Comparison of ENCODE assay signal across 1 cellular context in genomic region chr19:42832023-42832680, GRCh38.
TF ChIP-seq lines count a peak whose summit lies in the region.
"Not testable (repeated sequence)": the region's sequence is repeated elsewhere in the genome, so short reads cannot be mapped to it uniquely, and the experiment has no call there.

No MANE protein-coding gene starts in this region.

TF ChIP-seq in A549, 52 proteins besides CTCF, POLR2A, EP300 and RAD21 (continued from another document):
- TF ChIP-seq BCL3 (IDR thresholded peaks at IDR 0.05), result peak; percentile 55; the same call in 1 of the 3 replicates
- TF ChIP-seq JUNB (IDR thresholded peaks at IDR 0.05), result peak; percentile 73
- peak; percentile 65; the same call in 1 of the 2 replicates for TF ChIP-seq TFCP2L1 (CRISPR knock-in tag; IDR thresholded peaks at IDR 0.05)
- 0 out of 2 replicates have a peak, but pooled peaks have one; percentile 77 for TF ChIP-seq RARB (CRISPR knock-in tag; IDR thresholded peaks at IDR 0.05)
- TF ChIP-seq MAFK (IDR thresholded peaks at IDR 0.05; ENCODE audit: partially characterized antibody), result peak; percentile 5
- peak; percentile 63 to 78; a peak in 2 of 5 replicates for TF ChIP-seq JUN (IDR thresholded peaks at IDR 0.05)
- TF ChIP-seq ZSCAN20 (CRISPR knock-in tag; IDR thresholded peaks at IDR 0.05), result peak; percentile 28; the same call in 1 of the 2 replicates
- peak; percentile 83; the same call in 1 of the 2 replicates for TF ChIP-seq PBX3 (IDR thresholded peaks at IDR 0.05)
- 0 out of 2 replicates have a peak, but pooled peaks have one; percentile 16 for TF ChIP-seq EHF (CRISPR knock-in tag; IDR thresholded peaks at IDR 0.05)
- not testable (repeated sequence) for TF ChIP-seq FOSL2 (IDR thresholded peaks at IDR 0.05)
- peak; percentile 79 for TF ChIP-seq FOSL2 (CRISPR knock-in tag; IDR thresholded peaks at IDR 0.05)
- TF ChIP-seq GATA3 (IDR thresholded peaks at IDR 0.05; ENCODE audit: borderline replicate concordance), result peak; percentile 99
